ENCODE assay signal across 23 cellular contexts in the genomic region with DNA sequence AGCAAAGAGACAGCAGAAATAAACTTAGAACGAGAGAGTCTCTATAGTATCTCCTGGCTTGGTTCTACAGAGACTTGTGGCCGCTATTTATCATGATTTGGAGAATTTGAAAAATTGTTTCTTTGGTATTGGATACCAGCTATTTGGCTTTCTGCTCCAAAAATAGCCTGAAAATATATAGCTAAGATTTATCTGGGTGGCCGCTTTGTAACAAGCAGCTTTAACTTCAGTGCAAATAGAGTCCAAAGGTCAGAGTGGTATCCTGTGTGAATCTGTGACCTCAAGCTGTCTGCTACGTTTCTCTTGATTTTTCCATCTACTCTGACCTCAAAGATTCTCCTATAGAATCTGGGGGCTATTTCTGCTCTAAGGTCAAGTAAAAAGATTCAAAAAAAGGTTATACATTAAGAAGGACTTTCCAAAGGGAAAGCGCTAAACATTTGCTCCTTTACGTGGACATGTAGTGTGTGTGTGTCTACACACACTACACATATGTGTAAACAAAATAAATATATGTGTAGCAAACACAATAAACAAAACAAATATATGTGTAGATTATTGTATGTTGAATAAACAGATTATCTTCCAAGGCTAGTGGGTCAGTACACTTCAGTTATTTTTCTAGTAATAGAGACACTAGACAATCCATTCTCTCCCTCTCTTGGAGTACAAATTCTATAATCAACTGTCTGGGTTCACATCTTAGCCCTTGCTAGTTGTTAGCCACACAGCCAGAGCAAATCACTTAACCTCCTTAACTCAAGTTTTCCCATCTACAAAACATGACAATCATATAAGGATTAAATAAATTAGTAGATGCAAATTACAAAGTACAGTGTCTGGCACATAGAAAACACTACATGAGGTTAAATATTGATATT. TPM values are rescaled to one million over a fixed set of nuclear protein-coding genes. Genes with fewer than 3 reads are reported as not detected.
DNase-seq lines count a peak whose midpoint lies in the region; ATAC-seq, FAIRE-seq and TF ChIP-seq lines count a peak whose summit lies in the region.
"Had no signal": no experiment of that assay in that cellular context is flagged by ENCODE, and none has a peak within 500 bp of the region (broad histone marks: within the 10 kb centered on the region; RNA-seq: fewer than 3 reads in every experiment).

No MANE protein-coding gene starts in this region.

- H3K9ac ChIP-seq in Loucy (ENCODE audit: low read depth, low read length, poor library complexity, severe bottlenecking) = no peak overlapping the region
- H3K9ac ChIP-seq in endodermal cell (ENCODE audit: extremely low read depth, low read length, poor library complexity, severe bottlenecking) = no peak overlapping the region

- peaks cover 1% of the 10 kb centered on the region for H3K9me3 Mint-ChIP-seq in endodermal cell

- ATAC-seq in GM18909 (IDR thresholded peaks at IDR 0.05; ENCODE audit: poor library complexity, unreplicated experiment) (peak; percentile 64), pancreas (peak in 3 of 4 donors; percentile 59 to 75 (median 69))
- ATAC-seq: CD8-positive, alpha-beta T cell; T-cell had no signal

- no peak overlapping the region for H3K27ac Mint-ChIP-seq in endodermal cell
- H3K27ac Mint-ChIP-seq: CD8-positive, alpha-beta T cell; T-cell had no signal

- no peaks in the 10 kb centered on the region for H3K27me3 Mint-ChIP-seq in endodermal cell (ENCODE audit: insufficient read depth)
- H3K27me3 Mint-ChIP-seq: T-cell had no signal

- H3K36me3 Mint-ChIP-seq in endodermal cell (ENCODE audit: low read depth) = peaks cover 5% of the 10 kb centered on the region

- H3K9me3 ChIP-seq in Loucy (ENCODE audit: insufficient read depth, low read depth, low read length) (no peaks in the 10 kb centered on the region), endodermal cell (ENCODE audit: control insufficient read depth, low read length) (peaks cover 16% of the 10 kb centered on the region), pancreas (no peaks in the 10 kb centered on the region), Peyer's patch (no peaks in the 10 kb centered on the region)
- H3K9me3 ChIP-seq: MG63, ovary, sigmoid colon had no signal

- no peak overlapping the region for H3K27ac ChIP-seq in endodermal cell (ENCODE audit: low read depth, low read length)
- no peak overlapping the region for H3K27ac ChIP-seq in pancreas
- H3K27ac ChIP-seq in Peyer's patch = no peak overlapping the region
- H3K27ac ChIP-seq: ovary, sigmoid colon, stomach, VCaP had no signal

- H3K9me2 ChIP-seq in Loucy (replicated peaks; ENCODE audit: low read depth, low read length) = no peaks in the 10 kb centered on the region

- TF ChIP-seq POLR2A in Peyer's patch (IDR thresholded peaks at IDR 0.05) = no peak

- no peak overlapping the region for H3K4me3 Mint-ChIP-seq in endodermal cell
- H3K4me3 Mint-ChIP-seq: CD8-positive, alpha-beta T cell had no signal

- peak overlapping the region; percentile 6 for H3K4me2 ChIP-seq in Loucy (ENCODE audit: low read depth, low read length, poor library complexity, severe bottlenecking)

- intact Hi-C loops in pancreas (cut with DNase I) = no loop called here

- H3F3A ChIP-seq in Loucy (ENCODE audit: low read depth) = no peaks in the 10 kb centered on the region

- peaks cover 98% of the 10 kb centered on the region for H3K79me2 ChIP-seq in Loucy (ENCODE audit: insufficient read depth, low read length)

- H3K4me1 ChIP-seq in Loucy (ENCODE audit: insufficient read depth, low read length, poor library complexity, severe bottlenecking) (peaks cover 37% of the 10 kb centered on the region), endodermal cell (ENCODE audit: control insufficient read depth, insufficient read depth, low read length) (no peaks in the 10 kb centered on the region), pancreas (peaks cover 21 to 24% (median 21%) of the 10 kb centered on the region in 3 donors), Peyer's patch (peaks cover 0 to 34% (median 2%) of the 10 kb centered on the region in 4 donors)

- H2AFZ ChIP-seq in Loucy (ENCODE audit: low read length) = no peak overlapping the region

- H3K4me3 ChIP-seq in Loucy (ENCODE audit: low read length, poor library complexity, severe bottlenecking) (no peak overlapping the region), endodermal cell (ENCODE audit: low read length) (peak overlapping the region; percentile 16), pancreas (no peak overlapping the region), Peyer's patch (no peak overlapping the region)
- H3K4me3 ChIP-seq: MG63, ovary, sigmoid colon, stomach had no signal

- WGBS in endodermal cell (ENCODE audit: insufficient coverage in 1 of 2, insufficient read length in 1 of 2), 2 experiments = 72 to 89% methylated on average over 3 to 4 of the region's 6 CpGs
- WGBS in pancreas, 2 donors = 43 to 44% methylated on average over 6 of the region's 6 CpGs

- peaks cover 35% of the 10 kb centered on the region for H3K4me1 Mint-ChIP-seq in endodermal cell

- peaks cover 53% of the 10 kb centered on the region for H4K20me1 ChIP-seq in Loucy (ENCODE audit: insufficient read depth, low read length, poor library complexity, severe bottlenecking)

- H3K27me3 ChIP-seq in Loucy (ENCODE audit: insufficient read depth, low read length, poor library complexity, severe bottlenecking) = no peaks in the 10 kb centered on the region
- no peaks in the 10 kb centered on the region for H3K27me3 ChIP-seq in endodermal cell (ENCODE audit: control insufficient read depth, insufficient read depth, low read length, poor library complexity, severe bottlenecking)
- no peaks in the 10 kb centered on the region for H3K27me3 ChIP-seq in pancreas
- no peaks in the 10 kb centered on the region for H3K27me3 ChIP-seq in Peyer's patch
- H3K27me3 ChIP-seq: MG63, ovary, sigmoid colon, stomach had no signal

- H3K36me3 ChIP-seq in Loucy (ENCODE audit: insufficient read depth, low read length) (no peaks in the 10 kb centered on the region), endodermal cell (ENCODE audit: control insufficient read depth, insufficient read depth, low read length) (no peaks in the 10 kb centered on the region), pancreas (no peaks in the 10 kb centered on the region), Peyer's patch (no peaks in the 10 kb centered on the region)
- H3K36me3 ChIP-seq: MG63, ovary, sigmoid colon, stomach had no signal

- TF ChIP-seq CTCF in Loucy (conservative IDR thresholded peaks at IDR 0.05; ENCODE audit: low read length) = no peak
- no peak for TF ChIP-seq CTCF in endodermal cell (conservative IDR thresholded peaks at IDR 0.05)
- TF ChIP-seq CTCF in pancreas (IDR thresholded peaks at IDR 0.05) = no peak
- TF ChIP-seq CTCF in Peyer's patch (IDR thresholded peaks at IDR 0.05) = no peak

- FAIRE-seq in pancreas (lab: Jason Lieb, UNC) = no peak
- FAIRE-seq: bronchial epithelial cell had no signal

- no peak for DNase-seq in endodermal cell
- no peak for DNase-seq in pancreas
- no peak for DNase-seq in T-helper 2 cell
- no peak for DNase-seq in kidney tubule cell (ENCODE audit: low spot score)
- DNase-seq in Peyer's patch = no peak
- no peak for DNase-seq in SKM-1 (lab: John Stamatoyannopoulos, UW; ENCODE audit: unreplicated experiment)
- DNase-seq: amniotic stem cell; CD8-positive, alpha-beta T cell; cortex of kidney; DND-41; HCEC 1CT; head of caudate nucleus; MG63; NCI-H1436 treated with DMSO at 0.1 percent for 48 hours; NCI-H2171; ovary; sigmoid colon; stomach; T-cell had no signal

RNA-seq across cellular contexts. Expression of gene CHD6, which starts 40.8 kb away (rescaled TPM):
- total RNA-seq in endodermal cell = 100 to 1,000 TPM in 1 of 2 donors, 10 to 100 TPM in 1; 82.5 to 107 TPM
- polyA plus RNA-seq in endodermal cell (2013, experiment 1 of 2) = 36.4 TPM
- 32.1 TPM for polyA plus RNA-seq in endodermal cell (2013, experiment 2 of 2)
- 10 to 100 TPM; 14.7 to 32.6 (median 20.4) TPM for total RNA-seq in pancreas
- 10 to 100 TPM in 1 of 2 donors, 1 to 10 TPM in 1; 9.8 to 12.2 TPM for polyA plus RNA-seq in pancreas
- total RNA-seq in Peyer's patch = 100 to 1,000 TPM in 1 of 4 donors, 10 to 100 TPM in 3; 21.5 to 130 (median 33.6) TPM
